In genomic region chr7:31934551-31934950, GRCh38 we compare ENCODE assay signal across 23 cellular contexts.
"Had no signal": no experiment of that assay in that cellular context is flagged by ENCODE, and none has a peak within 500 bp of the region (broad histone marks: within the 10 kb centered on the region; RNA-seq: fewer than 3 reads in every experiment).

No MANE protein-coding gene starts in this region.

- H3K27ac ChIP-seq: foreskin keratinocyte, lower lobe of right lung, sigmoid colon, upper lobe of left lung had no signal

- H3K27me3 Mint-ChIP-seq: brain, naive B cell had no signal

- H3K27ac Mint-ChIP-seq: activated T-helper 2 cell treated with anti-CD3 and anti-CD28 coated beads, Interferon-gamma antibody, Interleukin-2, Interleukin-4, amounts not matched to agents 10 μg/mL and 5 μg/mL and 100 μg/mL, durations not matched to agents 14 hours and 24 hours and 36 hours; naive B cell; WTC11 had no signal

- DNase-seq: activated CD8-positive, alpha-beta memory T cell treated with anti-CD3 and anti-CD28 coated beads, Interleukin-2, amount 50 U/mL, for 48 hours; activated naive CD4-positive, alpha-beta T cell treated with Interleukin-2 at 50 U/mL for 16 hours; activated T-cell treated with anti-CD3 and anti-CD28 coated beads, Interleukin-2, amount 50 U/mL, for 4 hours; anterior cingulate cortex; caudate nucleus; effector CD8-positive, alpha-beta T cell; erythroblast; kidney; lower lobe of right lung; naive B cell; occipital lobe; retina; sigmoid colon; stimulated activated CD4-positive, alpha-beta T cell treated with anti-CD3 and anti-CD28 coated beads, Interleukin-4, amount 100 ng/mL, for 4 hours; stimulated activated naive CD8-positive, alpha-beta T cell treated with anti-CD3 and anti-CD28 coated beads, Interleukin-15, Interleukin-2, amounts not matched to agents 100 U/mL and 50 U/mL, for 24 hours; T-helper 1 cell; T-helper 9 cell; upper lobe of left lung had no signal

- H3K4me3 Mint-ChIP-seq: activated T-cell treated with anti-CD3 and anti-CD28 coated beads, Interleukin-2, amount 50 U/mL, for 4 hours; brain; naive B cell; WTC11 had no signal

- FAIRE-seq: kidney had no signal

- H3K9me3 ChIP-seq: lower lobe of right lung, sigmoid colon had no signal

- H3K4me3 ChIP-seq: lower lobe of right lung, sigmoid colon, upper lobe of left lung had no signal

- H3K4me1 Mint-ChIP-seq: naive B cell had no signal

- ATAC-seq: activated T-cell treated with anti-CD3 and anti-CD28 coated beads, Interleukin-2, amount 50 U/mL, for 4 hours; foreskin keratinocyte; left lobe of liver; lower lobe of right lung; stimulated activated naive CD8-positive, alpha-beta T cell treated with anti-CD3 and anti-CD28 coated beads, Interleukin-15, Interleukin-2, amounts not matched to agents 100 U/mL and 50 U/mL, for 24 hours; WTC11 had no signal

- H3K36me3 Mint-ChIP-seq: brain, naive B cell, WTC11 had no signal

- H3K4me1 ChIP-seq: lower lobe of right lung, sigmoid colon, upper lobe of left lung had no signal
